5 cellular contexts compared by ENCODE assay signal in genomic region chr7:45848734-45849133, GRCh38. TPM values are rescaled to one million over a fixed set of nuclear protein-coding genes. Genes with fewer than 3 reads are reported as not detected.
"Had no signal": no experiment of that assay in that cellular context is flagged by ENCODE, and none has a peak within 500 bp of the region (broad histone marks: within the 10 kb centered on the region; RNA-seq: fewer than 3 reads in every experiment).

No MANE protein-coding gene starts in this region.

RNA-seq across cellular contexts. Expression of gene CCDC201, which starts 24.1 kb away (rescaled TPM):
- total RNA-seq: HepG2, HT-29, HT1080, IMR-90, K562 had no signal

RNA-seq across cellular contexts. Expression of gene IGFBP1, which starts 39.6 kb away (rescaled TPM):
- total RNA-seq: HT-29, IMR-90, K562 had no signal
